ENCODE assay signal across 34 cellular contexts in genomic region chr1:153623091-153623490, GRCh38. TPM values are rescaled to one million over a fixed set of nuclear protein-coding genes. Genes with fewer than 3 reads are reported as not detected.
DNase-seq lines count a peak whose midpoint lies in the region; ATAC-seq and TF ChIP-seq lines count a peak whose summit lies in the region.
"Had no signal": no experiment of that assay in that cellular context is flagged by ENCODE, and none has a peak within 500 bp of the region (broad histone marks: within the 10 kb centered on the region; RNA-seq: fewer than 3 reads in every experiment).

No MANE protein-coding gene starts in this region.

- H3K4me2 ChIP-seq in DOHH2 (ENCODE audit: low read length) (peak overlapping the region; percentile 95), PC-3 (ENCODE audit: low read length) (no peak overlapping the region)
- H3K4me2 ChIP-seq: neural progenitor cell had no signal

- H3K9me3 ChIP-seq in DOHH2 (ENCODE audit: control insufficient read depth, insufficient read depth, low read length) (no peaks in the 10 kb centered on the region), PC-3 (ENCODE audit: low read length) (no peaks in the 10 kb centered on the region)
- H3K9me3 ChIP-seq: heart right ventricle, left ventricle myocardium inferior, tibial artery had no signal

- CTCF ChIA-PET in PC-3 (lab: Charles Lee) = interaction anchor here (0.6 kb wide), 1 partner anchor 64 kb away, joined by 7 read pairs; no protein-coding TSS in a partner anchor

- intact Hi-C loops in dendritic cell treated with granulocyte-macrophage colony-stimulating factor and Interleukin-4, amounts not matched to agents 40 ng/mL and 50 ng/mL, for 4 days (cut with micrococcal nuclease) = no loop called here
- intact Hi-C loops in PC-3 (cut with micrococcal nuclease) = no loop called here

- POLR2A ChIA-PET in PC-3 (lab: Charles Lee; ENCODE audit: unreplicated experiment) = no interaction called here

- H3K79me2 ChIP-seq in DOHH2 (ENCODE audit: control insufficient read depth, low read length) = peaks cover 10% of the 10 kb centered on the region
- H3K79me2 ChIP-seq in PC-3 (ENCODE audit: low read length) = peaks cover 36% of the 10 kb centered on the region

- H3K36me3 ChIP-seq in DOHH2 (ENCODE audit: control insufficient read depth, low read length) (peaks cover 34% of the 10 kb centered on the region), PC-3 (ENCODE audit: low read depth, low read length) (peaks cover 54% of the 10 kb centered on the region)
- H3K36me3 ChIP-seq: neural progenitor cell had no signal

- DNase-seq in NOMO-1 treated with DMSO at 0.1 percent for 48 hours (lab: John Stamatoyannopoulos, UW; ENCODE audit: unreplicated experiment) = peak; percentile 55
- no peak for DNase-seq in nephron progenitor cell
- no peak for DNase-seq in iPS-NIHi7 (ENCODE audit: extremely low spot score)
- DNase-seq in OCI-M2 (lab: John Stamatoyannopoulos, UW; ENCODE audit: unreplicated experiment) = no peak
- no peak for DNase-seq in PC-3
- DNase-seq: activated CD4-positive, CD25-positive, alpha-beta regulatory T cell; activated CD8-positive, alpha-beta T cell treated with anti-CD3 and anti-CD28 coated beads, Interleukin-2, amount 10 ng/mL, durations not matched to agents 7 days and 5 days; activated effector memory CD4-positive, alpha-beta T cell treated with Interleukin-2 at 50 U/mL for 16 hours; activated naive CD8-positive, alpha-beta T cell treated with anti-CD3 and anti-CD28 coated beads, Interleukin-2, amount 10 ng/mL, durations not matched to agents 7 days and 5 days; activated T-cell treated with anti-CD3 and anti-CD28 coated beads for 4 hours; C1 segment of cervical spinal cord; cerebellar nuclear complex; effector CD8-positive, alpha-beta T cell; foreskin keratinocyte; heart right ventricle; HFFc6; immature natural killer cell; left ventricle myocardium inferior; NCI-H146; NCI-H524; Right ventricle myocardium superior; stimulated activated CD4-positive, alpha-beta T cell treated with anti-CD3 and anti-CD28 coated beads, Interleukin-15, amount 100 ng/mL, for 24 hours; SW 1271; T1000 had no signal

- H3K4me3 ChIP-seq in DOHH2 (ENCODE audit: low read length) (peak overlapping the region; percentile 60), PC-3 (ENCODE audit: low read length) (no peak overlapping the region)
- H3K4me3 ChIP-seq: heart right ventricle, left ventricle myocardium inferior, neural progenitor cell, tibial artery had no signal

- peaks cover 61% of the 10 kb centered on the region for H3K4me1 ChIP-seq in DOHH2 (ENCODE audit: control insufficient read depth, low read length)
- peaks cover 34% of the 10 kb centered on the region for H3K4me1 ChIP-seq in PC-3 (ENCODE audit: insufficient read depth, low read length)

- ATAC-seq in GM21576 (IDR thresholded peaks at IDR 0.05; ENCODE audit: unreplicated experiment) (no peak), PC-3 (no peak)
- ATAC-seq: activated CD8-positive, alpha-beta T cell treated with anti-CD3 and anti-CD28 coated beads, Interleukin-2, amount 10 ng/mL, durations not matched to agents 7 days and 5 days; esophagus mucosa; foreskin keratinocyte had no signal

- H3K9me3 Mint-ChIP-seq in dendritic cell treated with granulocyte-macrophage colony-stimulating factor and Interleukin-4, amounts not matched to agents 40 ng/mL and 50 ng/mL, for 4 days = no peaks in the 10 kb centered on the region
- H3K9me3 Mint-ChIP-seq in nephron progenitor cell = peaks cover 4% of the 10 kb centered on the region
- H3K9me3 Mint-ChIP-seq: activated naive CD8-positive, alpha-beta T cell treated with anti-CD3 and anti-CD28 coated beads, Interleukin-2, amount 10 ng/mL, durations not matched to agents 7 days and 5 days; HFFc6; immature natural killer cell; stimulated activated naive CD8-positive, alpha-beta T cell treated with anti-CD3 and anti-CD28 coated beads, Interleukin-15, Interleukin-2, amounts not matched to agents 100 ng/mL and 50 ng/mL, for 24 hours had no signal

- TF ChIP-seq CTCF in DOHH2 (IDR thresholded peaks at IDR 0.05; ENCODE audit: low read depth, low read length, poor library complexity, severe bottlenecking) (no peak), nephron progenitor cell (IDR thresholded peaks at IDR 0.05) (no peak), PC-3 (conservative IDR thresholded peaks at IDR 0.05; ENCODE audit: low read depth, low read length) (no peak)

- no peak overlapping the region for H2AFZ ChIP-seq in PC-3 (ENCODE audit: low read length)
- H2AFZ ChIP-seq: neural progenitor cell had no signal

- H3K27me3 Mint-ChIP-seq in dendritic cell treated with granulocyte-macrophage colony-stimulating factor and Interleukin-4, amounts not matched to agents 40 ng/mL and 50 ng/mL, for 4 days = peaks cover 18% of the 10 kb centered on the region
- no peaks in the 10 kb centered on the region for H3K27me3 Mint-ChIP-seq in nephron progenitor cell (ENCODE audit: low read depth, poor library complexity)
- H3K27me3 Mint-ChIP-seq: activated naive CD8-positive, alpha-beta T cell treated with anti-CD3 and anti-CD28 coated beads, Interleukin-2, amount 10 ng/mL, durations not matched to agents 7 days and 5 days; stimulated activated naive CD8-positive, alpha-beta T cell treated with anti-CD3 and anti-CD28 coated beads, Interleukin-15, Interleukin-2, amounts not matched to agents 100 ng/mL and 50 ng/mL, for 24 hours had no signal

- no peaks in the 10 kb centered on the region for H4K20me1 ChIP-seq in DOHH2 (ENCODE audit: control insufficient read depth, insufficient read depth, low read depth, low read length)
- no peaks in the 10 kb centered on the region for H4K20me1 ChIP-seq in PC-3 (ENCODE audit: low read length)

- H3K36me3 Mint-ChIP-seq in dendritic cell treated with granulocyte-macrophage colony-stimulating factor and Interleukin-4, amounts not matched to agents 40 ng/mL and 50 ng/mL, for 4 days (ENCODE audit: low read depth) = no peaks in the 10 kb centered on the region
- H3K36me3 Mint-ChIP-seq in nephron progenitor cell (ENCODE audit: low read depth) = peaks cover 73% of the 10 kb centered on the region
- H3K36me3 Mint-ChIP-seq: activated naive CD8-positive, alpha-beta T cell treated with anti-CD3 and anti-CD28 coated beads, Interleukin-2, amount 10 ng/mL, durations not matched to agents 7 days and 5 days had no signal

- H3K9me2 ChIP-seq in DOHH2 (replicated peaks; ENCODE audit: control insufficient read depth, low read length) (no peaks in the 10 kb centered on the region), PC-3 (replicated peaks; ENCODE audit: low read length) (no peaks in the 10 kb centered on the region)

- H3K4me3 Mint-ChIP-seq in dendritic cell treated with granulocyte-macrophage colony-stimulating factor and Interleukin-4, amounts not matched to agents 40 ng/mL and 50 ng/mL, for 4 days = peak overlapping the region; percentile 45
- peak overlapping the region; percentile 93 for H3K4me3 Mint-ChIP-seq in nephron progenitor cell
- H3K4me3 Mint-ChIP-seq: activated CD8-positive, alpha-beta T cell treated with anti-CD3 and anti-CD28 coated beads, Interleukin-2, amount 10 ng/mL, durations not matched to agents 7 days and 5 days; activated naive CD8-positive, alpha-beta T cell treated with anti-CD3 and anti-CD28 coated beads, Interleukin-2, amount 10 ng/mL, durations not matched to agents 7 days and 5 days; immature natural killer cell; stimulated activated naive CD8-positive, alpha-beta T cell treated with anti-CD3 and anti-CD28 coated beads, Interleukin-15, Interleukin-2, amounts not matched to agents 100 ng/mL and 50 ng/mL, for 24 hours had no signal

- H3F3A ChIP-seq in DOHH2 (ENCODE audit: control insufficient read depth, insufficient read depth) = 0 out of 2 replicates have a peak, but pooled peaks cover 2% of the 10 kb centered on the region
- no peaks in the 10 kb centered on the region for H3F3A ChIP-seq in PC-3 (ENCODE audit: low read length, unreplicated experiment)

- peaks cover 56% of the 10 kb centered on the region for H3K4me1 Mint-ChIP-seq in dendritic cell treated with granulocyte-macrophage colony-stimulating factor and Interleukin-4, amounts not matched to agents 40 ng/mL and 50 ng/mL, for 4 days (ENCODE audit: low read depth)
- H3K4me1 Mint-ChIP-seq in nephron progenitor cell = peaks cover 56% of the 10 kb centered on the region

- peak overlapping the region; percentile 37 for H3K27ac Mint-ChIP-seq in dendritic cell treated with granulocyte-macrophage colony-stimulating factor and Interleukin-4, amounts not matched to agents 40 ng/mL and 50 ng/mL, for 4 days
- H3K27ac Mint-ChIP-seq in nephron progenitor cell = no peak overlapping the region
- H3K27ac Mint-ChIP-seq: activated CD8-positive, alpha-beta T cell treated with anti-CD3 and anti-CD28 coated beads, Interleukin-2, amount 10 ng/mL, durations not matched to agents 7 days and 5 days; activated naive CD8-positive, alpha-beta T cell treated with anti-CD3 and anti-CD28 coated beads, Interleukin-2, amount 10 ng/mL, durations not matched to agents 7 days and 5 days; immature natural killer cell; neural progenitor cell; stimulated activated naive CD8-positive, alpha-beta T cell treated with anti-CD3 and anti-CD28 coated beads, Interleukin-15, Interleukin-2, amounts not matched to agents 100 ng/mL and 50 ng/mL, for 24 hours had no signal

- BruUV-seq in PC-3 (replicated peaks; lab: Mats Ljungman, UMichigan) = no TSS peak

- H3K27me3 ChIP-seq in DOHH2 (ENCODE audit: control insufficient read depth, low read length) (no peaks in the 10 kb centered on the region), PC-3 (ENCODE audit: low read length) (no peaks in the 10 kb centered on the region)
- H3K27me3 ChIP-seq: foreskin keratinocyte, heart right ventricle, neural progenitor cell, tibial artery had no signal

- no peak overlapping the region for H3K9ac ChIP-seq in PC-3 (ENCODE audit: low read length)
- H3K9ac ChIP-seq: neural progenitor cell had no signal

- H3K27ac ChIP-seq in DOHH2 (ENCODE audit: low read depth, low read length) (peak overlapping the region; percentile 80), PC-3 (ENCODE audit: low read length) (no peak overlapping the region)
- H3K27ac ChIP-seq: foreskin keratinocyte, left ventricle myocardium inferior, neural progenitor cell, tibial artery had no signal

RNA-seq across cellular contexts. Expression of gene S100A13, which starts 4.2 kb away (rescaled TPM):
- 307 and 350 TPM in 2 replicates for total RNA-seq in PC-3 (2014; rRNA removed)

RNA-seq across cellular contexts. Expression of gene S100A1, which starts 5.1 kb away (rescaled TPM):
- 0.29 TPM in 1 of 2 replicates, not detected in the other for total RNA-seq in PC-3 (2014; rRNA removed)
- total RNA-seq: activated CD8-positive, alpha-beta T cell treated with anti-CD3 and anti-CD28 coated beads, Interleukin-2, amount 10 ng/mL, durations not matched to agents 7 days and 5 days; activated naive CD8-positive, alpha-beta T cell treated with anti-CD3 and anti-CD28 coated beads, Interleukin-2, amount 10 ng/mL, durations not matched to agents 7 days and 5 days; foreskin keratinocyte; MCF 10A; mononuclear cell had no signal

RNA-seq across cellular contexts. Expression of gene S100A14, which starts 7.0 kb away (rescaled TPM):
- 462 and 536 TPM in 2 replicates for total RNA-seq in PC-3 (2014; rRNA removed)
- total RNA-seq: activated CD8-positive, alpha-beta T cell treated with anti-CD3 and anti-CD28 coated beads, Interleukin-2, amount 10 ng/mL, durations not matched to agents 7 days and 5 days; activated naive CD8-positive, alpha-beta T cell treated with anti-CD3 and anti-CD28 coated beads, Interleukin-2, amount 10 ng/mL, durations not matched to agents 7 days and 5 days; mononuclear cell; posterior vena cava had no signal

RNA-seq across cellular contexts. Expression of gene S100A16, which starts 10.2 kb away (rescaled TPM):
- total RNA-seq in PC-3 (2014; rRNA removed) = 1,254 and 1,288 TPM in 2 replicates
- total RNA-seq: activated CD8-positive, alpha-beta T cell treated with anti-CD3 and anti-CD28 coated beads, Interleukin-2, amount 10 ng/mL, durations not matched to agents 7 days and 5 days; activated naive CD8-positive, alpha-beta T cell treated with anti-CD3 and anti-CD28 coated beads, Interleukin-2, amount 10 ng/mL, durations not matched to agents 7 days and 5 days; mononuclear cell had no signal

RNA-seq across cellular contexts. Expression of gene CHTOP, which starts 10.8 kb away (rescaled TPM):
- 101 and 112 TPM in 2 replicates for total RNA-seq in PC-3 (2014; rRNA removed)
